Comparison of ENCODE assay signal across 1 cellular context in genomic region chr2:219571311-219572236, GRCh38.
A peak's percentile ranks its signal among the peaks of the same experiment; 100 is the strongest.
TF ChIP-seq lines count a peak whose summit lies in the region.

OBSL1 (minus strand) TSS chr2:219571539; CDS start chr2:219571232, 307 bp downstream.

TF ChIP-seq in HepG2, 621 proteins besides CTCF, POLR2A, EP300 and RAD21 (continued from another document and continues in another):
- TF ChIP-seq MED1 (CRISPR knock-in tag; IDR thresholded peaks at IDR 0.05) (peak; percentile 57), ZSCAN9 (CRISPR knock-in tag; IDR thresholded peaks at IDR 0.05; ENCODE audit: borderline replicate concordance) (no peak), ZNF564 (CRISPR knock-in tag; IDR thresholded peaks at IDR 0.05) (no peak; the same call in 1 of the 2 replicates), NFYC (CRISPR knock-in tag; IDR thresholded peaks at IDR 0.05) (no peak), ZBTB2 (CRISPR knock-in tag; IDR thresholded peaks at IDR 0.05; ENCODE audit: low read depth) (0 out of 2 replicates have a peak, but pooled peaks have one; percentile 65), FOXK1 (CRISPR knock-in tag; IDR thresholded peaks at IDR 0.05; ENCODE audit: borderline replicate concordance, low read depth) (no peak), ZBTB1 (CRISPR knock-in tag; IDR thresholded peaks at IDR 0.05; ENCODE audit: borderline replicate concordance) (no peak), ZHX1 (CRISPR knock-in tag; IDR thresholded peaks at IDR 0.05; ENCODE audit: low read depth) (no peak), SATB2 (CRISPR knock-in tag; IDR thresholded peaks at IDR 0.05) (no peak), TEAD3 (CRISPR knock-in tag; optimal IDR thresholded peaks at IDR 0.05; ENCODE audit: borderline replicate concordance) (no peak), FIP1L1 (IDR thresholded peaks at IDR 0.05; ENCODE audit: borderline replicate concordance, insufficient read depth, low read depth, low read length) (no peak), PHF5A (CRISPR knock-in tag; IDR thresholded peaks at IDR 0.05; ENCODE audit: low read depth, unreplicated experiment) (no peak), ZNF75D (CRISPR knock-in tag; IDR thresholded peaks at IDR 0.05; ENCODE audit: borderline replicate concordance) (no peak), HNRNPUL1 (IDR thresholded peaks at IDR 0.05; ENCODE audit: low read depth, low read length) (no peak), CCDC6 (CRISPR knock-in tag; IDR thresholded peaks at IDR 0.05) (peak; percentile 57; the same call in 1 of the 2 replicates), ZNF589 (CRISPR knock-in tag; conservative IDR thresholded peaks at IDR 0.05) (peak; percentile 95; the same call in 1 of the 2 replicates), ZNF224 (CRISPR knock-in tag; IDR thresholded peaks at IDR 0.05) (peak; percentile 88; the same call in 1 of the 2 replicates), ZNF263 (CRISPR knock-in tag; IDR thresholded peaks at IDR 0.05) (peak; percentile 89), ZSCAN22 (CRISPR knock-in tag; IDR thresholded peaks at IDR 0.05) (no peak; the same call in 1 of the 2 replicates), ZNF646 (CRISPR knock-in tag; IDR thresholded peaks at IDR 0.05) (peak; percentile 100), ARHGAP35 (CRISPR knock-in tag; IDR thresholded peaks at IDR 0.05; ENCODE audit: borderline replicate concordance) (0 out of 2 replicates have a peak, but pooled peaks have one; percentile 42), GMEB1 (CRISPR knock-in tag; IDR thresholded peaks at IDR 0.05; ENCODE audit: borderline replicate concordance) (peak; percentile 73), FOXJ3 (CRISPR knock-in tag; IDR thresholded peaks at IDR 0.05; ENCODE audit: borderline replicate concordance) (peak; percentile 62; the same call in 1 of the 2 replicates), POLR2AphosphoS2 (IDR thresholded peaks at IDR 0.05; ENCODE audit: low read depth, low read length) (no peak), GATA4 (IDR thresholded peaks at IDR 0.05; ENCODE audit: borderline replicate concordance, low read depth) (peak; percentile 84; the same call in 1 of the 2 replicates), ATM (IDR thresholded peaks at IDR 0.05; ENCODE audit: borderline replicate concordance) (no peak), USF2 (IDR thresholded peaks at IDR 0.05; ENCODE audit: low read depth, low read length) (no peak), USF2 (CRISPR knock-in tag; IDR thresholded peaks at IDR 0.05; ENCODE audit: borderline replicate concordance) (no peak), NR1H2 (CRISPR knock-in tag; IDR thresholded peaks at IDR 0.05; ENCODE audit: borderline replicate concordance, low read depth) (0 out of 2 replicates have a peak, but pooled peaks have one; percentile 34), SRSF9 (IDR thresholded peaks at IDR 0.05; ENCODE audit: borderline replicate concordance, insufficient read depth, low read depth, low read length, poor library complexity, severe bottlenecking) (no peak), TERF1 (CRISPR knock-in tag; IDR thresholded peaks at IDR 0.05) (no peak), GABPA (IDR thresholded peaks at IDR 0.05; ENCODE audit: low read depth, low read length) (no peak), GABPA (CRISPR knock-in tag; IDR thresholded peaks at IDR 0.05; ENCODE audit: low read depth) (peak; percentile 75)
- TF ChIP-seq, protein P1, sequence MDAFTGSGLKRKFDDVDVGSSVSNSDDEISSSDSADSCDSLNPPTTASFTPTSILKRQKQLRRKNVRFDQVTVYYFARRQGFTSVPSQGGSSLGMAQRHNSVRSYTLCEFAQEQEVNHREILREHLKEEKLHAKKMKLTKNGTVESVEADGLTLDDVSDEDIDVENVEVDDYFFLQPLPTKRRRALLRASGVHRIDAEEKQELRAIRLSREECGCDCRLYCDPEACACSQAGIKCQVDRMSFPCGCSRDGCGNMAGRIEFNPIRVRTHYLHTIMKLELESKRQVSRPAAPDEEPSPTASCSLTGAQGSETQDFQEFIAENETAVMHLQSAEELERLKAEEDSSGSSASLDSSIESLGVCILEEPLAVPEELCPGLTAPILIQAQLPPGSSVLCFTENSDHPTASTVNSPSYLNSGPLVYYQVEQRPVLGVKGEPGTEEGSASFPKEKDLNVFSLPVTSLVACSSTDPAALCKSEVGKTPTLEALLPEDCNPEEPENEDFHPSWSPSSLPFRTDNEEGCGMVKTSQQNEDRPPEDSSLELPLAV (CRISPR knock-in tag; conservative IDR thresholded peaks at IDR 0.05; ENCODE audit: low read depth), result no peak
- TF ChIP-seq, protein P2, sequence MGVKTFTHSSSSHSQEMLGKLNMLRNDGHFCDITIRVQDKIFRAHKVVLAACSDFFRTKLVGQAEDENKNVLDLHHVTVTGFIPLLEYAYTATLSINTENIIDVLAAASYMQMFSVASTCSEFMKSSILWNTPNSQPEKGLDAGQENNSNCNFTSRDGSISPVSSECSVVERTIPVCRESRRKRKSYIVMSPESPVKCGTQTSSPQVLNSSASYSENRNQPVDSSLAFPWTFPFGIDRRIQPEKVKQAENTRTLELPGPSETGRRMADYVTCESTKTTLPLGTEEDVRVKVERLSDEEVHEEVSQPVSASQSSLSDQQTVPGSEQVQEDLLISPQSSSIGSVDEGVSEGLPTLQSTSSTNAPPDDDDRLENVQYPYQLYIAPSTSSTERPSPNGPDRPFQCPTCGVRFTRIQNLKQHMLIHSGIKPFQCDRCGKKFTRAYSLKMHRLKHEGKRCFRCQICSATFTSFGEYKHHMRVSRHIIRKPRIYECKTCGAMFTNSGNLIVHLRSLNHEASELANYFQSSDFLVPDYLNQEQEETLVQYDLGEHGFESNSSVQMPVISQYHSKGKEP (CRISPR knock-in tag; IDR thresholded peaks at IDR 0.05), result no peak
